Comparison of ENCODE assay signal across 1 cellular context in the genomic region with DNA sequence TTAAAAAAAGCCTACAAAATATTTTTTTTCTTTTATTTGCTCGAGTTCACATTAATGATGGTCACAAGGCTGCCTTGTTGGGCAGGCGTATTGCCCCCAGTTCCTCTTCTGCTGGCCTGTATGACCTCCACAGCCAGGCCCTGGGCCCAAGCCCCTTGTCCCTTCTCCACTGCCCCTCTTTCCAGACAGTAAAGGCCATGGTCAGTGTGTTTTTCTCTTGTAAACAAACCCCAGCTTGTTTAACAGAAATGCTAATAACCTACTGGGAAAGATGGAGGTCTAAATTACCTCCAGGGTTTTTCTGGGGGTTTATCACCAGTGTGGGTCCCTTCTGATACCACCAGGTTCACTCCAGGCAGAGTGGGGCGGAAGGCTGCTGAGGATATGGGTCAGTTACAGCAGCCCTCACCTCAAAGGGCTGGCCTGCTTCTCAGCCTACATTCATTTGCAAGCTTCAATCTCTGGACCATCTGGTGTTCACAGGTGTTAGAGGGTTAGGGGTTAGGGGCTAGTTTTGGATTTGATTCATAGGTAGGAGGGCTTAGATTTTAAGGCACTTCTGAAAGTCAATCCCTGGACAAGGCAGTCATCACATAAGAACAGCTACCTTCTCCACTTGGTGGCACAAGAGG.
TF ChIP-seq lines count a peak whose summit lies in the region.

No MANE protein-coding gene starts in this region.

TF ChIP-seq in A549, 52 proteins besides CTCF, POLR2A, EP300 and RAD21:
- no peak for TF ChIP-seq EHF (CRISPR knock-in tag; IDR thresholded peaks at IDR 0.05)
- no peak for TF ChIP-seq RARB (CRISPR knock-in tag; IDR thresholded peaks at IDR 0.05)
- no peak for TF ChIP-seq HOXA7 (CRISPR knock-in tag; IDR thresholded peaks at IDR 0.05)
- no peak for TF ChIP-seq FOXS1 (CRISPR knock-in tag; IDR thresholded peaks at IDR 0.05)
- no peak for TF ChIP-seq ESRRA (IDR thresholded peaks at IDR 0.05; ENCODE audit: borderline replicate concordance, low read length)
- TF ChIP-seq CBX8 (IDR thresholded peaks at IDR 0.05) = no peak
- TF ChIP-seq, protein P1, sequence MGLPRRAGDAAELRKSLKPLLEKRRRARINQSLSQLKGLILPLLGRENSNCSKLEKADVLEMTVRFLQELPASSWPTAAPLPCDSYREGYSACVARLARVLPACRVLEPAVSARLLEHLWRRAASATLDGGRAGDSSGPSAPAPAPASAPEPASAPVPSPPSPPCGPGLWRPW (IDR thresholded peaks at IDR 0.05) = no peak
- no peak for TF ChIP-seq HOXB13 (CRISPR knock-in tag; IDR thresholded peaks at IDR 0.05; ENCODE audit: low read depth)
- TF ChIP-seq, protein P2, sequence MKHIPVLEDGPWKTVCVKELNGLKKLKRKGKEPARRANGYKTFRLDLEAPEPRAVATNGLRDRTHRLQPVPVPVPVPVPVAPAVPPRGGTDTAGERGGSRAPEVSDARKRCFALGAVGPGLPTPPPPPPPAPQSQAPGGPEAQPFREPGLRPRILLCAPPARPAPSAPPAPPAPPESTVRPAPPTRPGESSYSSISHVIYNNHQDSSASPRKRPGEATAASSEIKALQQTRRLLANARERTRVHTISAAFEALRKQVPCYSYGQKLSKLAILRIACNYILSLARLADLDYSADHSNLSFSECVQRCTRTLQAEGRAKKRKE (CRISPR knock-in tag; IDR thresholded peaks at IDR 0.05; ENCODE audit: low read depth) = no peak
- TF ChIP-seq SMC3 (IDR thresholded peaks at IDR 0.05) = no peak
- TF ChIP-seq BHLHE40 (IDR thresholded peaks at IDR 0.05; ENCODE audit: low read depth, low read length) = no peak
- no peak for TF ChIP-seq RCOR1 (IDR thresholded peaks at IDR 0.05; ENCODE audit: low read depth, low read length)
- TF ChIP-seq TFCP2L1 (CRISPR knock-in tag; IDR thresholded peaks at IDR 0.05) = no peak
- TF ChIP-seq CBX2 (IDR thresholded peaks at IDR 0.05; ENCODE audit: borderline replicate concordance, low read depth) = no peak
- no peak for TF ChIP-seq JUNB (IDR thresholded peaks at IDR 0.05)
- TF ChIP-seq GATA3 (IDR thresholded peaks at IDR 0.05; ENCODE audit: borderline replicate concordance) = no peak
- TF ChIP-seq, protein P3, sequence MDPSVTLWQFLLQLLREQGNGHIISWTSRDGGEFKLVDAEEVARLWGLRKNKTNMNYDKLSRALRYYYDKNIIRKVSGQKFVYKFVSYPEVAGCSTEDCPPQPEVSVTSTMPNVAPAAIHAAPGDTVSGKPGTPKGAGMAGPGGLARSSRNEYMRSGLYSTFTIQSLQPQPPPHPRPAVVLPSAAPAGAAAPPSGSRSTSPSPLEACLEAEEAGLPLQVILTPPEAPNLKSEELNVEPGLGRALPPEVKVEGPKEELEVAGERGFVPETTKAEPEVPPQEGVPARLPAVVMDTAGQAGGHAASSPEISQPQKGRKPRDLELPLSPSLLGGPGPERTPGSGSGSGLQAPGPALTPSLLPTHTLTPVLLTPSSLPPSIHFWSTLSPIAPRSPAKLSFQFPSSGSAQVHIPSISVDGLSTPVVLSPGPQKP (IDR thresholded peaks at IDR 0.05; ENCODE audit: low read depth, low read length) = no peak
